9 cellular contexts compared by ENCODE assay signal in the genomic region with DNA sequence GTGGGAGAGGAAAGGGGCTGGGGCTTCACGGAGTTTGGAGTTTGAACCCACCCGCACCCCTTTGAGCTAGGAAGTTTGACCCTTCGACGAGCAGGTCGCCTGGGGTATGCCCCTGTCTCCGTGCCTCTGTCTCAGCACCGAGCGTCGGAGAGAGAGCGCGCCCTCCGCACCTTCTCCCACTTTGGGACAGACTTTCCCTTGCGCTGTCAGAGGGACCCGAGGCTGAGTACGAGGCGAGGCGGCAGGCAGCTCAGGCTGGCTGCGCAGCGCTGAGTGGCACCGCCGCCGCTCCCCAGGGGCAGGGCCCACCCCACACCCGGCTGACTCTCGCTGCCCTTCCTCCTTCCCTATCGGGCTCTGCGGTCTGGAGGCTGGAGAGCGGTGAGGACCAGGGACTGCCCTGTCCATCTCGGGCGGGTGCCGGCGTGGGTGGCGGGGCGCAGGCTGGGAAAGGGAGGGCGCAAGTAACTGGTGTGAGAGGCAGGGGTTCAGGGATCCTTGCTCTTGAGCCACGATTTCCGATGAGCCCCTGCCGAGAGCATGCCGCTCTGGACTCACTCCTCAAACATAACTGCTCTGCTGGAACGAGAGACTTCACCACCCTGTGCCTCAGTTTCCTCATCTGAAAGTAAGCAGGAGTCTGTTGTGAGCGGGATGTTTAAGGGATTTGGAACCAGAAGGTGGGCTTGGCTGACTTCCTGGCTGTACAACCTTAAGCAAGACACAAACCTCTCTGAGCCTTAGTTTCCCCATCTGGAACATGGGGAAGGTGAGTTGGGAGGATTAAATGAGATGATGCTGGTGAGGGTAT. TPM values are rescaled to one million over a fixed set of nuclear protein-coding genes. Genes with fewer than 3 reads are reported as not detected.
DNase-seq lines count a peak whose midpoint lies in the region; ATAC-seq and TF ChIP-seq lines count a peak whose summit lies in the region.
"Had no signal": no experiment of that assay in that cellular context is flagged by ENCODE, and none has a peak within 500 bp of the region (broad histone marks: within the 10 kb centered on the region; RNA-seq: fewer than 3 reads in every experiment).

No MANE protein-coding gene starts in this region.

- H3K4me3 Mint-ChIP-seq in GM23338, result peak overlapping the region; percentile 67

- TF ChIP-seq POLR2A in gastrocnemius medialis (IDR thresholded peaks at IDR 0.05) (no peak), gastroesophageal sphincter (IDR thresholded peaks at IDR 0.05) (no peak)

- in situ Hi-C loops in gastrocnemius medialis (cut with MboI; ENCODE audit: low sequenced_read_pairs in 4 of 4), result no loop called here

- H3K9me2 ChIP-seq in GM23338 (ENCODE audit: insufficient read depth), result no peaks in the 10 kb centered on the region

- no peaks in the 10 kb centered on the region for H3K36me3 Mint-ChIP-seq in GM23338 (ENCODE audit: low read depth)

- TF ChIP-seq CTCF in GM23338 (conservative IDR thresholded peaks at IDR 0.05; ENCODE audit: low read depth in 2 of 2), result no peak
- TF ChIP-seq CTCF in gastrocnemius medialis (IDR thresholded peaks at IDR 0.05 in 4 of 5, conservative IDR thresholded peaks at IDR 0.05 in 1 of 5), result no peak
- TF ChIP-seq CTCF in gastroesophageal sphincter (IDR thresholded peaks at IDR 0.05), result no peak

- no peaks in the 10 kb centered on the region; the same call in 2 of the 3 replicates for H3K9me3 Mint-ChIP-seq in GM23338

- no peak for TF ChIP-seq EP300 in gastroesophageal sphincter (IDR thresholded peaks at IDR 0.05)

- H3K9me3 ChIP-seq in iPS-18a (ENCODE audit: control insufficient read depth, low read depth, low read length), result no peaks in the 10 kb centered on the region
- no peaks in the 10 kb centered on the region for H3K9me3 ChIP-seq in gastrocnemius medialis
- no peaks in the 10 kb centered on the region for H3K9me3 ChIP-seq in gastroesophageal sphincter

- H3K27me3 ChIP-seq in GM23338 (ENCODE audit: insufficient read depth) (peaks cover 86% of the 10 kb centered on the region), iPS-18a (ENCODE audit: control insufficient read depth, insufficient read depth, low read length) (peaks cover 70% of the 10 kb centered on the region), gastrocnemius medialis (peaks cover 27 to 48% (median 38%) of the 10 kb centered on the region in 3 donors), gastroesophageal sphincter (peaks cover 62% of the 10 kb centered on the region)

- peak overlapping the region; percentile 88 for H3K4me2 ChIP-seq in GM23338

- H3K4me1 ChIP-seq in GM23338 (ENCODE audit: insufficient read depth) (peaks cover 8% of the 10 kb centered on the region), iPS-18a (ENCODE audit: control insufficient read depth, low read depth, low read length) (peaks cover 6% of the 10 kb centered on the region), gastrocnemius medialis (peaks cover 0 to 9% of the 10 kb centered on the region in 2 donors), gastroesophageal sphincter (peaks cover 0 to 21% (median 13%) of the 10 kb centered on the region in 3 donors)

- H3K4me1 Mint-ChIP-seq in GM23338, result peaks cover 24% of the 10 kb centered on the region

- H3K36me3 ChIP-seq in GM23338 (ENCODE audit: insufficient read depth), result no peaks in the 10 kb centered on the region
- H3K36me3 ChIP-seq in iPS-18a (ENCODE audit: control insufficient read depth, low read depth, low read length), result no peaks in the 10 kb centered on the region
- no peaks in the 10 kb centered on the region for H3K36me3 ChIP-seq in gastrocnemius medialis
- H3K36me3 ChIP-seq in gastroesophageal sphincter, result no peaks in the 10 kb centered on the region

- peak overlapping the region; percentile 83 for H2AFZ ChIP-seq in GM23338

- peak; percentile 56 for ATAC-seq in GM23338
- ATAC-seq in gastrocnemius medialis, result no peak
- no peak for ATAC-seq in HG02840 (IDR thresholded peaks at IDR 0.05; ENCODE audit: low FRiP score, unreplicated experiment)
- no peak for ATAC-seq in gastroesophageal sphincter

- no peak overlapping the region for H3K27ac ChIP-seq in GM23338 (ENCODE audit: low read depth)
- H3K27ac ChIP-seq in iPS-18a (ENCODE audit: low read length), result no peak overlapping the region
- H3K27ac ChIP-seq in gastrocnemius medialis, result no peak overlapping the region
- H3K27ac ChIP-seq in substantia nigra (ENCODE audit: low read depth, low read length, poor library complexity, severe bottlenecking), result no peak overlapping the region
- no peak overlapping the region for H3K27ac ChIP-seq in gastroesophageal sphincter

- H3F3A ChIP-seq in GM23338 (replicated peaks; ENCODE audit: low read depth), result no peaks in the 10 kb centered on the region

- H3K9ac ChIP-seq in iPS-18a (ENCODE audit: low read length), result no peak overlapping the region

- no peaks in the 10 kb centered on the region for H3K79me2 ChIP-seq in GM23338 (replicated peaks; ENCODE audit: insufficient read depth)

- H3K4me3 ChIP-seq in GM23338 (peak overlapping the region; percentile 61), iPS-18a (ENCODE audit: low read length) (peak overlapping the region; percentile 43), gastrocnemius medialis (peak overlapping the region in 3 of 4 donors; percentile 13 to 43 (median 42)), gastroesophageal sphincter (peak overlapping the region in 1 of 2 donors; percentile 64)

- H3K27me3 Mint-ChIP-seq in GM23338 (ENCODE audit: insufficient read depth, low read depth, poor library complexity), result peaks cover 60% of the 10 kb centered on the region

- intact Hi-C loops in gastrocnemius medialis (cut with DNase I; ENCODE audit: low total_unique reads), result no loop called here

- WGBS in gastroesophageal sphincter (ENCODE audit: low coverage in 1 of 2), 2 donors, result 8% methylated on average over 10 of the region's 40 CpGs; no CpG with 5 or more reads in 1 of the 2 donors

- DNase-seq in GM23338 (ENCODE audit: low spot score), result peak; percentile 57
- peak; percentile 12 for DNase-seq in amniotic epithelial cell (ENCODE audit: low read depth)
- DNase-seq in gastrocnemius medialis, result no peak
- DNase-seq in substantia nigra (lab: John Stamatoyannopoulos, UW), result no peak
- DNase-seq in AML-193 (lab: John Stamatoyannopoulos, UW), result no peak

- no peak overlapping the region for H3K27ac Mint-ChIP-seq in GM23338

- no peaks in the 10 kb centered on the region for H4K20me1 ChIP-seq in GM23338 (replicated peaks; ENCODE audit: insufficient read depth)

TF ChIP-seq in GM23338, 12 proteins besides CTCF, POLR2A, EP300 and RAD21:
- TF ChIP-seq ZNF114 (CRISPR knock-in tag; IDR thresholded peaks at IDR 0.05), result no peak
- TF ChIP-seq EZH2 (IDR thresholded peaks at IDR 0.05; ENCODE audit: low read depth, unreplicated experiment), result peak; percentile 60

RNA-seq across cellular contexts. Expression of a gene that starts 1.0 kb away (rescaled TPM):
- total RNA-seq in GM23338 (2014; rRNA removed; shearing (Covaris generic)), result 0.07 TPM in 1 of 2 replicates, not detected in the other
- polyA plus RNA-seq in GM23338 (2016; fragmentation: Nextera tagmentation; extraction: Ambion mirVana), result 0.10 TPM in 1 of 2 replicates, not detected in the other
- total RNA-seq in gastrocnemius medialis (not detected), gastroesophageal sphincter (1 to 10 TPM in 1 of 4 donors, under 1 TPM in 2, not detected in 1; 0.47 to 1.0 (median 0.54) TPM)
- total RNA-seq: SK-MEL-5 had no signal

Comparison
In these comparisons a context has a peak if more than half of its experiments do, and no peak if none do; other contexts are left out.
1. DNase-seq: peak in GM23338 (single experiment) and amniotic epithelial cell (single experiment); none in gastrocnemius medialis (0 of 2), substantia nigra (0 of 49) and AML-193 (0 of 2).